In genomic region chr21:46423546-46424061, GRCh38 we compare ENCODE assay signal across 14 cellular contexts. TPM values are rescaled to one million over a fixed set of nuclear protein-coding genes. Genes with fewer than 3 reads are reported as not detected.
A peak's percentile ranks its signal among the peaks of the same experiment; 100 is the strongest.
DNase-seq lines count a peak whose midpoint lies in the region; ATAC-seq and TF ChIP-seq lines count a peak whose summit lies in the region.
"Had no signal": no experiment of that assay in that cellular context is flagged by ENCODE, and none has a peak within 500 bp of the region (broad histone marks: within the 10 kb centered on the region; RNA-seq: fewer than 3 reads in every experiment).

No MANE protein-coding gene starts in this region.

- no peaks in the 10 kb centered on the region for H4K20me1 ChIP-seq in DOHH2 (ENCODE audit: control insufficient read depth, insufficient read depth, low read depth, low read length)

- POLR2A ChIA-PET in activated CD4-positive, alpha-beta memory T cell treated with anti-CD3 and anti-CD28 coated beads for 36 hours (lab: Charles Lee): no interaction called here

- H3K4me3 Mint-ChIP-seq in activated CD4-positive, alpha-beta memory T cell treated with anti-CD3 and anti-CD28 coated beads for 36 hours: no peak overlapping the region
- peak overlapping the region; percentile 63 to 86 (median 82) for H3K4me3 Mint-ChIP-seq in immature natural killer cell

- H3K27ac Mint-ChIP-seq in activated CD4-positive, alpha-beta memory T cell treated with anti-CD3 and anti-CD28 coated beads for 36 hours: peak overlapping the region; percentile 46
- H3K27ac Mint-ChIP-seq in immature natural killer cell: peak overlapping the region; percentile 98 to 100 (median 100)

- H3F3A ChIP-seq in DOHH2 (ENCODE audit: control insufficient read depth, insufficient read depth): no peaks in the 10 kb centered on the region

- H3K27me3 Mint-ChIP-seq in activated CD4-positive, alpha-beta memory T cell treated with anti-CD3 and anti-CD28 coated beads for 36 hours: no peaks in the 10 kb centered on the region
- H3K27me3 Mint-ChIP-seq in immature natural killer cell (ENCODE audit: low read depth in 3 of 3): peaks cover 15 to 33% (median 25%) of the 10 kb centered on the region in 3 donors

- peak; percentile 13 for DNase-seq in NCI-H2029 (lab: John Stamatoyannopoulos, UW)
- DNase-seq in NCI-H2029 treated with DMSO at 0.1 percent for 48 hours (lab: John Stamatoyannopoulos, UW): no peak
- DNase-seq in activated CD4-positive, alpha-beta memory T cell treated with anti-CD3 and anti-CD28 coated beads for 36 hours: no peak
- DNase-seq in immature natural killer cell: no peak
- no peak for DNase-seq in ACHN
- DNase-seq in amniotic stem cell (lab: John Stamatoyannopoulos, UW): no peak
- DNase-seq: 8988T, Calu3, HCEC 1CT, ovary, SW 1271 had no signal

- H3K9me2 ChIP-seq in DOHH2 (replicated peaks; ENCODE audit: control insufficient read depth, low read length): no peaks in the 10 kb centered on the region

- no peaks in the 10 kb centered on the region for H3K27me3 ChIP-seq in DOHH2 (ENCODE audit: control insufficient read depth, low read length)
- H3K27me3 ChIP-seq: ovary, suprapubic skin had no signal

- H3K4me3 ChIP-seq in DOHH2 (ENCODE audit: low read length): no peak overlapping the region
- H3K4me3 ChIP-seq: ovary, suprapubic skin had no signal

- peak overlapping the region; percentile 1; the same call in 1 of the 2 replicates for H3K4me2 ChIP-seq in DOHH2 (ENCODE audit: low read length)

- no peaks in the 10 kb centered on the region for H3K9me3 ChIP-seq in DOHH2 (ENCODE audit: control insufficient read depth, insufficient read depth, low read length)
- H3K9me3 ChIP-seq: ovary, suprapubic skin had no signal

- TF ChIP-seq CTCF in DOHH2 (IDR thresholded peaks at IDR 0.05; ENCODE audit: low read depth, low read length, poor library complexity, severe bottlenecking): no peak

- no peak overlapping the region for H3K27ac ChIP-seq in DOHH2 (ENCODE audit: low read depth, low read length)
- H3K27ac ChIP-seq: ovary, suprapubic skin had no signal

- peaks cover 53% of the 10 kb centered on the region for H3K36me3 ChIP-seq in DOHH2 (ENCODE audit: control insufficient read depth, low read length)
- H3K36me3 ChIP-seq: ovary had no signal

- no peak for ATAC-seq in HG02571 (IDR thresholded peaks at IDR 0.05; ENCODE audit: unreplicated experiment)

- H3K79me2 ChIP-seq in DOHH2 (ENCODE audit: control insufficient read depth, low read length): no peaks in the 10 kb centered on the region

- CTCF ChIA-PET in activated CD4-positive, alpha-beta memory T cell treated with anti-CD3 and anti-CD28 coated beads for 36 hours (lab: Charles Lee): no interaction called here

- intact Hi-C loops in activated CD4-positive, alpha-beta memory T cell treated with anti-CD3 and anti-CD28 coated beads for 36 hours (cut with micrococcal nuclease): no loop called here

- H3K36me3 Mint-ChIP-seq in activated CD4-positive, alpha-beta memory T cell treated with anti-CD3 and anti-CD28 coated beads for 36 hours: peaks cover 15% of the 10 kb centered on the region
- H3K36me3 Mint-ChIP-seq in immature natural killer cell: peaks cover 9 to 17% (median 15%) of the 10 kb centered on the region in 3 donors

- no peaks in the 10 kb centered on the region for H3K9me3 Mint-ChIP-seq in activated CD4-positive, alpha-beta memory T cell treated with anti-CD3 and anti-CD28 coated beads for 36 hours
- no peaks in the 10 kb centered on the region for H3K9me3 Mint-ChIP-seq in immature natural killer cell

- peaks cover 10% of the 10 kb centered on the region for H3K4me1 ChIP-seq in DOHH2 (ENCODE audit: control insufficient read depth, low read length)
- H3K4me1 ChIP-seq: suprapubic skin had no signal

- in situ Hi-C loops in ACHN (cut with HindIII; ENCODE audit: low pct_ligation_motif_present, low pct_unique_long_range_greater_than_20kb, low sequenced_read_pairs): no loop called here

- peaks cover 11% of the 10 kb centered on the region for H3K4me1 Mint-ChIP-seq in activated CD4-positive, alpha-beta memory T cell treated with anti-CD3 and anti-CD28 coated beads for 36 hours (ENCODE audit: low read depth)
- peaks cover 24 to 33% of the 10 kb centered on the region in 2 donors for H3K4me1 Mint-ChIP-seq in immature natural killer cell

RNA-seq across cellular contexts. Expression of gene DIP2A, which starts 35.1 kb away (rescaled TPM):
- total RNA-seq in activated CD4-positive, alpha-beta memory T cell treated with anti-CD3 and anti-CD28 coated beads for 36 hours: 10 to 100 TPM; 32.0 to 35.3 TPM
- 10 to 100 TPM; 23.1 to 64.8 (median 26.9) TPM for polyA plus RNA-seq in immature natural killer cell
